In the genomic region with DNA sequence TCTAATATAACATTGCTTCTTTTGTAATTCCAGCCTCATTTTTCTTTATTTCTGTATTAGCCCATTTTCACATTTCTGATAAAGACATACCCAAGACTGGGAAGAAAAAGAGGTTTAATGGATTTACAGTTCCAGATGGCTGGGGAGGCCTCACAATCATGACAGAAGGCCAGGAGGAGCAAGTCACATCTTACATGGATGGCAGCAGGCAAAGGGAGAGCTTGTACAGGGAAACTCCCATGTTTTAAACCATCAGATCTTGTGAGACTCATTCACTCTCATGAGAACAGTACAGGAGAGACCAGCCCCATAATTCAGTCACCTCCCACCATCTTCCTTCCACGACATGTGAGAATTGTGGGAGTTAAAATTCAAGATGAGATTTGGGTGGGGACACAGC, we compare ENCODE assay signal across 36 cellular contexts.
"Had no signal": no experiment of that assay in that cellular context is flagged by ENCODE, and none has a peak within 500 bp of the region (broad histone marks: within the 10 kb centered on the region; RNA-seq: fewer than 3 reads in every experiment).

No MANE protein-coding gene starts in this region.

- H3K4me3 ChIP-seq: MG63 had no signal

- DNase-seq: Karpas-422, Kasumi-1, MG63, MM.1S, MV-4-11, NCI-H1048, NCI-H1092, NCI-H1092 treated with DMSO at 0.1 percent for 48 hours, NCI-H1105, NCI-H1105 treated with DMSO at 0.1 percent for 48 hours, NCI-H1417, NCI-H1417 treated with DMSO at 0.1 percent for 48 hours, NCI-H1436, NCI-H1436 treated with DMSO at 0.1 percent for 48 hours, NCI-H146, NCI-H1694, NCI-H1694 treated with DMSO at 0.1 percent for 48 hours, NCI-H187, NCI-H187 treated with DMSO at 0.1 percent for 48 hours, NCI-H1930, NCI-H2029, NCI-H2029 treated with DMSO at 0.1 percent for 48 hours, NCI-H2081, NCI-H2081 treated with DMSO at 0.1 percent for 48 hours, NCI-H2107, NCI-H2171, NCI-H2171 treated with DMSO at 0.1 percent for 48 hours, NCI-H2227 treated with DMSO at 0.1 percent for 48 hours, NCI-H226, NCI-H345, NCI-H446, NCI-H446 treated with DMSO at 0.1 percent for 48 hours, NCI-H510A, NCI-H510A treated with DMSO at 0.1 percent for 48 hours, NCI-H524, NCI-H524 treated with DMSO at 0.1 percent for 48 hours had no signal

- H3K27me3 ChIP-seq: MG63 had no signal

- H3K9me3 ChIP-seq: MG63 had no signal

- H3K36me3 ChIP-seq: MG63 had no signal
